19 cellular contexts compared by ENCODE assay signal in the genomic region with DNA sequence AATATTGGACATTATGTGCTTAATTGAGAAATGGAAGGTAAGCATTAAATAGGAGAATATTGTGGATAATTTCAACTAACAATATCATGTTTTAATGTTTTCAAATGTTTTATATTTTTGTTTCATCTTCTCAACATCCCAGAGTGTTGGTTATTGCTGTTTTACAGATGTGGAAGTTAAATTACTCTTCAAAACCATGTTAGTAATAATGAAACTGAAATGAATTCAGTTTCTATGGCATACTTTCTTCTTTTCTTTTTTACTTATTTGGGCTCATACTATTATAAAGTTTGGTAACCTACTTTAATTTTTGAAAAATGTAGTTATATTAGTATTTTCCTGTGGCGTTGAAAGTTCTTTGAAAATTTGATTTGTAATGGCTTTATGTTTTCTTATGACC. TPM values are rescaled to one million over a fixed set of nuclear protein-coding genes. Genes with fewer than 3 reads are reported as not detected.
DNase-seq lines count a peak whose midpoint lies in the region; ATAC-seq and TF ChIP-seq lines count a peak whose summit lies in the region.
"Had no signal": no experiment of that assay in that cellular context is flagged by ENCODE, and none has a peak within 500 bp of the region (broad histone marks: within the 10 kb centered on the region; RNA-seq: fewer than 3 reads in every experiment).

No MANE protein-coding gene starts in this region.

- H3K4me1 Mint-ChIP-seq in activated naive CD4-positive, alpha-beta T cell treated with anti-CD3 and anti-CD28 coated beads, Interleukin-2, amount 50 U/mL, for 24 hours, result peaks cover 57% of the 10 kb centered on the region

- H3K9me2 ChIP-seq in OCI-LY1 (ENCODE audit: low read depth, low read length), result no peaks in the 10 kb centered on the region

- TF ChIP-seq CTCF in OCI-LY1 (IDR thresholded peaks at IDR 0.05; ENCODE audit: low read length), result no peak

- DNase-seq in activated naive CD4-positive, alpha-beta T cell treated with Interleukin-2 at 50 U/mL for 16 hours, result no peak
- no peak for DNase-seq in NCI-H2081 treated with DMSO at 0.1 percent for 48 hours (lab: John Stamatoyannopoulos, UW)
- DNase-seq in glomerular visceral epithelial cell (ENCODE audit: extremely low spot score), result no peak
- DNase-seq: DMS 273 treated with DMSO at 0.1 percent for 48 hours, NCI-H1092 treated with DMSO at 0.1 percent for 48 hours, NCI-H774, spleen, substantia nigra had no signal

- no peaks in the 10 kb centered on the region for H3K9me3 Mint-ChIP-seq in activated naive CD4-positive, alpha-beta T cell treated with anti-CD3 and anti-CD28 coated beads, Interleukin-2, amount 50 U/mL, for 24 hours
- H3K9me3 Mint-ChIP-seq: GM23338, nephron had no signal

- H3K27me3 ChIP-seq in OCI-LY1 (ENCODE audit: insufficient read depth, low read length) (no peaks in the 10 kb centered on the region), skeletal muscle satellite cell (ENCODE audit: control insufficient read depth, insufficient read depth, low read length) (no peaks in the 10 kb centered on the region)
- H3K27me3 ChIP-seq: spleen had no signal

- no peaks in the 10 kb centered on the region for H3K27me3 Mint-ChIP-seq in activated naive CD4-positive, alpha-beta T cell treated with anti-CD3 and anti-CD28 coated beads, Interleukin-2, amount 50 U/mL, for 24 hours

- H3K4me2 ChIP-seq in OCI-LY1 (ENCODE audit: low read length) (peak overlapping the region; percentile 56), skeletal muscle satellite cell (ENCODE audit: low read length) (peak overlapping the region; percentile 1)
- H3K4me2 ChIP-seq: GM23338 had no signal

- peak overlapping the region; percentile 34 for H3K4me3 ChIP-seq in OCI-LY1 (ENCODE audit: low read depth, low read length, poor library complexity, severe bottlenecking)
- no peak overlapping the region for H3K4me3 ChIP-seq in skeletal muscle satellite cell (ENCODE audit: low read length)
- H3K4me3 ChIP-seq: coronary artery, GM23338, prostate gland, spleen had no signal

- H3K4me3 Mint-ChIP-seq in activated naive CD4-positive, alpha-beta T cell treated with anti-CD3 and anti-CD28 coated beads, Interleukin-2, amount 50 U/mL, for 24 hours, result peak overlapping the region; percentile 33
- H3K4me3 Mint-ChIP-seq: GM23338 had no signal

- H3K9ac ChIP-seq in OCI-LY1 (ENCODE audit: low read length) (peak overlapping the region; percentile 18; the same call in 1 of the 2 replicates), skeletal muscle satellite cell (ENCODE audit: low read depth, low read length) (no peak overlapping the region)

- H4K20me1 ChIP-seq in OCI-LY1 (ENCODE audit: insufficient read depth, low read length), result no peaks in the 10 kb centered on the region

- H3K36me3 ChIP-seq in OCI-LY1 (ENCODE audit: insufficient read depth, low read length) (peaks cover 31% of the 10 kb centered on the region; the same call in 1 of the 2 replicates), skeletal muscle satellite cell (ENCODE audit: insufficient read depth, low read length) (peaks cover 15% of the 10 kb centered on the region)
- H3K36me3 ChIP-seq: prostate gland had no signal

- ATAC-seq in HG02938 (IDR thresholded peaks at IDR 0.05; ENCODE audit: unreplicated experiment) (peak; percentile 18), GM21447 (IDR thresholded peaks at IDR 0.05; ENCODE audit: unreplicated experiment) (no peak)
- ATAC-seq: activated CD4-positive, CD25-positive, alpha-beta regulatory T cell treated with anti-CD3 and anti-CD28 coated beads, Interleukin-2, amount 50 U/mL, for 24 hours; GM23338 had no signal

- no peak overlapping the region for H2AFZ ChIP-seq in OCI-LY1 (ENCODE audit: low read length)
- H2AFZ ChIP-seq: GM23338 had no signal

- peaks cover 75% of the 10 kb centered on the region for H3K79me2 ChIP-seq in OCI-LY1 (ENCODE audit: insufficient read depth, low read length)

- H3K27ac Mint-ChIP-seq in activated naive CD4-positive, alpha-beta T cell treated with anti-CD3 and anti-CD28 coated beads, Interleukin-2, amount 50 U/mL, for 24 hours, result no peak overlapping the region
- H3K27ac Mint-ChIP-seq: GM23338 had no signal

- H3F3A ChIP-seq in OCI-LY1 (ENCODE audit: insufficient read depth, low read length), result no peaks in the 10 kb centered on the region

- H3K9me3 ChIP-seq in OCI-LY1 (ENCODE audit: low read length), result no peaks in the 10 kb centered on the region
- no peaks in the 10 kb centered on the region for H3K9me3 ChIP-seq in skeletal muscle satellite cell (replicated peaks; ENCODE audit: low read length)
- H3K9me3 ChIP-seq: prostate gland, spleen had no signal

- H3K4me1 ChIP-seq in OCI-LY1 (ENCODE audit: insufficient read depth, low read length, severe bottlenecking) (peaks cover 69% of the 10 kb centered on the region), skeletal muscle satellite cell (ENCODE audit: control insufficient read depth, insufficient read depth, low read length) (peaks cover 21% of the 10 kb centered on the region)

- peaks cover 11% of the 10 kb centered on the region for H3K36me3 Mint-ChIP-seq in activated naive CD4-positive, alpha-beta T cell treated with anti-CD3 and anti-CD28 coated beads, Interleukin-2, amount 50 U/mL, for 24 hours

- peak overlapping the region; percentile 82 for H3K27ac ChIP-seq in OCI-LY1 (ENCODE audit: low read depth, low read length, poor library complexity, severe bottlenecking)
- H3K27ac ChIP-seq: coronary artery, prostate gland had no signal

RNA-seq across cellular contexts. Expression of a gene that starts 4.2 kb away (rescaled TPM):
- total RNA-seq in skeletal muscle satellite cell (2012; rRNA removed), result 142 and 162 TPM in 2 replicates

RNA-seq across cellular contexts. Expression of a gene that starts 29.8 kb away (rescaled TPM):
- 0.76 and 0.87 TPM in 2 replicates for total RNA-seq in skeletal muscle satellite cell (2012; rRNA removed)
- total RNA-seq: glomerular endothelial cell had no signal
